ENCODE assay signal across 1 cellular context in genomic region chr5:181234455-181235306, GRCh38.
TF ChIP-seq lines count a peak whose summit lies in the region.

No MANE protein-coding gene starts in this region.

TF ChIP-seq in GM23338, 12 proteins besides CTCF, POLR2A, EP300 and RAD21:
- TF ChIP-seq, protein P1, sequence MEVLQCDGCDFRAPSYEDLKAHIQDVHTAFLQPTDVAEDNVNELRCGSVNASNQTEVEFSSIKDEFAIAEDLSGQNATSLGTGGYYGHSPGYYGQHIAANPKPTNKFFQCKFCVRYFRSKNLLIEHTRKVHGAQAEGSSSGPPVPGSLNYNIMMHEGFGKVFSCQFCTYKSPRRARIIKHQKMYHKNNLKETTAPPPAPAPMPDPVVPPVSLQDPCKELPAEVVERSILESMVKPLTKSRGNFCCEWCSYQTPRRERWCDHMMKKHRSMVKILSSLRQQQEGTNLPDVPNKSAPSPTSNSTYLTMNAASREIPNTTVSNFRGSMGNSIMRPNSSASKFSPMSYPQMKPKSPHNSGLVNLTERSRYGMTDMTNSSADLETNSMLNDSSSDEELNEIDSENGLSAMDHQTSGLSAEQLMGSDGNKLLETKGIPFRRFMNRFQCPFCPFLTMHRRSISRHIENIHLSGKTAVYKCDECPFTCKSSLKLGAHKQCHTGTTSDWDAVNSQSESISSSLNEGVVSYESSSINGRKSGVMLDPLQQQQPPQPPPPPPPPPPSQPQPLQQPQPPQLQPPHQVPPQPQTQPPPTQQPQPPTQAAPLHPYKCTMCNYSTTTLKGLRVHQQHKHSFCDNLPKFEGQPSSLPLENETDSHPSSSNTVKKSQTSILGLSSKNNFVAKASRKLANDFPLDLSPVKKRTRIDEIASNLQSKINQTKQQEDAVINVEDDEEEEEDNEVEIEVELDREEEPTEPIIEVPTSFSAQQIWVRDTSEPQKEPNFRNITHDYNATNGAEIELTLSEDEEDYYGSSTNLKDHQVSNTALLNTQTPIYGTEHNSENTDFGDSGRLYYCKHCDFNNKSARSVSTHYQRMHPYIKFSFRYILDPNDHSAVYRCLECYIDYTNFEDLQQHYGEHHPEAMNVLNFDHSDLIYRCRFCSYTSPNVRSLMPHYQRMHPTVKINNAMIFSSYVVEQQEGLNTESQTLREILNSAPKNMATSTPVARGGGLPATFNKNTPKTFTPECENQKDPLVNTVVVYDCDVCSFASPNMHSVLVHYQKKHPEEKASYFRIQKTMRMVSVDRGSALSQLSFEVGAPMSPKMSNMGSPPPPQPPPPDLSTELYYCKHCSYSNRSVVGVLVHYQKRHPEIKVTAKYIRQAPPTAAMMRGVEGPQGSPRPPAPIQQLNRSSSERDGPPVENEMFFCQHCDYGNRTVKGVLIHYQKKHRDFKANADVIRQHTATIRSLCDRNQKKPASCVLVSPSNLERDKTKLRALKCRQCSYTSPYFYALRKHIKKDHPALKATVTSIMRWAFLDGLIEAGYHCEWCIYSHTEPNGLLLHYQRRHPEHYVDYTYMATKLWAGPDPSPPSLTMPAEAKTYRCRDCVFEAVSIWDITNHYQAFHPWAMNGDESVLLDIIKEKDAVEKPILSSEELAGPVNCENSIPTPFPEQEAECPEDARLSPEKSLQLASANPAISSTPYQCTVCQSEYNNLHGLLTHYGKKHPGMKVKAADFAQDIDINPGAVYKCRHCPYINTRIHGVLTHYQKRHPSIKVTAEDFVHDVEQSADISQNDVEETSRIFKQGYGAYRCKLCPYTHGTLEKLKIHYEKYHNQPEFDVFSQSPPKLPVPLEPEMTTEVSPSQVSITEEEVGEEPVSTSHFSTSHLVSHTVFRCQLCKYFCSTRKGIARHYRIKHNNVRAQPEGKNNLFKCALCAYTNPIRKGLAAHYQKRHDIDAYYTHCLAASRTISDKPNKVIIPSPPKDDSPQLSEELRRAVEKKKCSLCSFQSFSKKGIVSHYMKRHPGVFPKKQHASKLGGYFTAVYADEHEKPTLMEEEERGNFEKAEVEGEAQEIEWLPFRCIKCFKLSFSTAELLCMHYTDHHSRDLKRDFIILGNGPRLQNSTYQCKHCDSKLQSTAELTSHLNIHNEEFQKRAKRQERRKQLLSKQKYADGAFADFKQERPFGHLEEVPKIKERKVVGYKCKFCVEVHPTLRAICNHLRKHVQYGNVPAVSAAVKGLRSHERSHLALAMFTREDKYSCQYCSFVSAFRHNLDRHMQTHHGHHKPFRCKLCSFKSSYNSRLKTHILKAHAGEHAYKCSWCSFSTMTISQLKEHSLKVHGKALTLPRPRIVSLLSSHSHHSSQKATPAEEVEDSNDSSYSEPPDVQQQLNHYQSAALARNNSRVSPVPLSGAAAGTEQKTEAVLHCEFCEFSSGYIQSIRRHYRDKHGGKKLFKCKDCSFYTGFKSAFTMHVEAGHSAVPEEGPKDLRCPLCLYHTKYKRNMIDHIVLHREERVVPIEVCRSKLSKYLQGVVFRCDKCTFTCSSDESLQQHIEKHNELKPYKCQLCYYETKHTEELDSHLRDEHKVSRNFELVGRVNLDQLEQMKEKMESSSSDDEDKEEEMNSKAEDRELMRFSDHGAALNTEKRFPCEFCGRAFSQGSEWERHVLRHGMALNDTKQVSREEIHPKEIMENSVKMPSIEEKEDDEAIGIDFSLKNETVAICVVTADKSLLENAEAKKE (CRISPR knock-in tag; IDR thresholded peaks at IDR 0.05): no peak
- peak; percentile 41; the same call in 1 of the 2 replicates for TF ChIP-seq POLR2AphosphoS5 (IDR thresholded peaks at IDR 0.05; ENCODE audit: low read depth)
